Comparison of ENCODE assay signal across 1 cellular context in the genomic region with DNA sequence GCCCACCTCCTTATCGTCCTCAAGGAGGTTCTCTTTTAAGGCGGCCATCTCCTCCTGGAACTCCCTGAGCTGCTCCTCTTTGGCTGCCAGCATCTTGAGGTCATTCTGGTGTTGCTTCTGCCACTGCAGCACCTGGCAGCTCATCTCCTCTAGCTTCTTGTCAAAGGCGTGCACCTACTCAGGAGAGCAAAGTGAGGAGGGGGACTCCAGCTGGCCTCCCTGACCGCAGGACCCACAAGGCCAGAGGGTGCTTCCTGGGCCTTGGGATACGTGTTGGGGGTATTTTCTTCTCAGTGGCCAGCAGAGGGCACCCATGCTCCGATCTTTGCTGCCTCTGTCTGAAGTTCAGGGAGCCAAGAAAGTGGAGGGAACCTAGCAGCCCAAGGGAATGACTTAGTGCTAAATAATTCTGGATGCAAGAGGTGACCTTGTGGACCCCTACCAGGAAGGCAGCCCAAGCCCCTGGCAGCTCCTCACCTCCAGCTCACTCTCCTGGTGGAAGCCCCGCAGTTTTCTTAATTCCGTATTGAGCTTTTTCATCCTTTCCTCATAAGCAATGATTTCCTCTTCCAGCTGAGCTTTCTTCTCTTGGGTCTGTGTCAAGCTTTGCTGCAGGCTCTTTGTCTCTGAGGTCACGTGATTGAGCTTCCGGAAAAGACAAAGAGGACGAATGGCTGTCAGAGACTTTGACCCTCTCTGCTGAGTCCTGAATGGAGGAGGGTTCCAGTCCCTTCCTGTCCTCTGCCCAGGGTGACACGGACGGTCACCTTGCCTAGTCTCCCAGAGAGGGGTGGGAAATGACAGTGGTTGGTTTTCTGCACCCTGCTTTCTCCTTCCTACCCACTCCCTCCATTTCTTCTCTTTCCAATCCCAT.
TF ChIP-seq lines count a peak whose summit lies in the region.

No MANE protein-coding gene starts in this region.

TF ChIP-seq in HepG2, 621 proteins besides CTCF, POLR2A, EP300 and RAD21 (continued from another document and continues in another):
- TF ChIP-seq, protein P1, sequence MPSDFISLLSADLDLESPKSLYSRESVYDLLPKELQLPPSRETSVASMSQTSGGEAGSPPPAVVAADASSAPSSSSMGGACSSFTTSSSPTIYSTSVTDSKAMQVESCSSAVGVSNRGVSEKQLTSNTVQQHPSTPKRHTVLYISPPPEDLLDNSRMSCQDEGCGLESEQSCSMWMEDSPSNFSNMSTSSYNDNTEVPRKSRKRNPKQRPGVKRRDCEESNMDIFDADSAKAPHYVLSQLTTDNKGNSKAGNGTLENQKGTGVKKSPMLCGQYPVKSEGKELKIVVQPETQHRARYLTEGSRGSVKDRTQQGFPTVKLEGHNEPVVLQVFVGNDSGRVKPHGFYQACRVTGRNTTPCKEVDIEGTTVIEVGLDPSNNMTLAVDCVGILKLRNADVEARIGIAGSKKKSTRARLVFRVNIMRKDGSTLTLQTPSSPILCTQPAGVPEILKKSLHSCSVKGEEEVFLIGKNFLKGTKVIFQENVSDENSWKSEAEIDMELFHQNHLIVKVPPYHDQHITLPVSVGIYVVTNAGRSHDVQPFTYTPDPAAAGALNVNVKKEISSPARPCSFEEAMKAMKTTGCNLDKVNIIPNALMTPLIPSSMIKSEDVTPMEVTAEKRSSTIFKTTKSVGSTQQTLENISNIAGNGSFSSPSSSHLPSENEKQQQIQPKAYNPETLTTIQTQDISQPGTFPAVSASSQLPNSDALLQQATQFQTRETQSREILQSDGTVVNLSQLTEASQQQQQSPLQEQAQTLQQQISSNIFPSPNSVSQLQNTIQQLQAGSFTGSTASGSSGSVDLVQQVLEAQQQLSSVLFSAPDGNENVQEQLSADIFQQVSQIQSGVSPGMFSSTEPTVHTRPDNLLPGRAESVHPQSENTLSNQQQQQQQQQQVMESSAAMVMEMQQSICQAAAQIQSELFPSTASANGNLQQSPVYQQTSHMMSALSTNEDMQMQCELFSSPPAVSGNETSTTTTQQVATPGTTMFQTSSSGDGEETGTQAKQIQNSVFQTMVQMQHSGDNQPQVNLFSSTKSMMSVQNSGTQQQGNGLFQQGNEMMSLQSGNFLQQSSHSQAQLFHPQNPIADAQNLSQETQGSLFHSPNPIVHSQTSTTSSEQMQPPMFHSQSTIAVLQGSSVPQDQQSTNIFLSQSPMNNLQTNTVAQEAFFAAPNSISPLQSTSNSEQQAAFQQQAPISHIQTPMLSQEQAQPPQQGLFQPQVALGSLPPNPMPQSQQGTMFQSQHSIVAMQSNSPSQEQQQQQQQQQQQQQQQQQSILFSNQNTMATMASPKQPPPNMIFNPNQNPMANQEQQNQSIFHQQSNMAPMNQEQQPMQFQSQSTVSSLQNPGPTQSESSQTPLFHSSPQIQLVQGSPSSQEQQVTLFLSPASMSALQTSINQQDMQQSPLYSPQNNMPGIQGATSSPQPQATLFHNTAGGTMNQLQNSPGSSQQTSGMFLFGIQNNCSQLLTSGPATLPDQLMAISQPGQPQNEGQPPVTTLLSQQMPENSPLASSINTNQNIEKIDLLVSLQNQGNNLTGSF (CRISPR knock-in tag; IDR thresholded peaks at IDR 0.05), result no peak
- TF ChIP-seq U2AF2 (IDR thresholded peaks at IDR 0.05; ENCODE audit: low read depth, low read length) (no peak), ZFP36L2 (CRISPR knock-in tag; IDR thresholded peaks at IDR 0.05) (no peak), ZNF441 (CRISPR knock-in tag; IDR thresholded peaks at IDR 0.05; ENCODE audit: borderline replicate concordance) (0 out of 2 replicates have a peak, but pooled peaks have one; percentile 9), CBX5 (CRISPR knock-in tag; IDR thresholded peaks at IDR 0.05; ENCODE audit: borderline replicate concordance) (no peak), ZNF547 (CRISPR knock-in tag; IDR thresholded peaks at IDR 0.05) (peak; percentile 69), TCF7L2 (IDR thresholded peaks at IDR 0.05; ENCODE audit: low read depth, low read length) (no peak), NR2F2 (IDR thresholded peaks at IDR 0.05; ENCODE audit: borderline replicate concordance, low read depth) (no peak), ZFY (CRISPR knock-in tag; IDR thresholded peaks at IDR 0.05) (0 out of 2 replicates have a peak, but pooled peaks have one; percentile 37), PHF8 (CRISPR knock-in tag; IDR thresholded peaks at IDR 0.05) (0 out of 2 replicates have a peak, but pooled peaks have one; percentile 16), ATAD3A (CRISPR knock-in tag; IDR thresholded peaks at IDR 0.05) (no peak), ZNF335 (CRISPR knock-in tag; IDR thresholded peaks at IDR 0.05) (no peak), AKAP8 (CRISPR knock-in tag; IDR thresholded peaks at IDR 0.05) (0 out of 2 replicates have a peak, but pooled peaks have one; percentile 25), PCBP2 (optimal IDR thresholded peaks at IDR 0.05; ENCODE audit: low read depth, low read length, poor library complexity, severe bottlenecking) (no peak), ZNF230 (CRISPR knock-in tag; IDR thresholded peaks at IDR 0.05) (peak; percentile 43; the same call in 1 of the 2 replicates), JUN (CRISPR knock-in tag; IDR thresholded peaks at IDR 0.05) (no peak), TGIF2 (CRISPR knock-in tag; IDR thresholded peaks at IDR 0.05) (no peak), SSRP1 (CRISPR knock-in tag; IDR thresholded peaks at IDR 0.05) (no peak), ZBTB3 (CRISPR knock-in tag; IDR thresholded peaks at IDR 0.05; ENCODE audit: borderline replicate concordance, low read depth) (no peak), ZNF292 (CRISPR knock-in tag; IDR thresholded peaks at IDR 0.05; ENCODE audit: borderline replicate concordance, low read depth) (no peak), ZFP82 (CRISPR knock-in tag; IDR thresholded peaks at IDR 0.05; ENCODE audit: borderline replicate concordance) (no peak), ZNF605 (CRISPR knock-in tag; IDR thresholded peaks at IDR 0.05) (peak; percentile 76), ZNF333 (CRISPR knock-in tag; IDR thresholded peaks at IDR 0.05; ENCODE audit: borderline replicate concordance) (0 out of 2 replicates have a peak, but pooled peaks have one; percentile 16), FOXP1 (IDR thresholded peaks at IDR 0.05) (no peak), FOXP1 (CRISPR knock-in tag; IDR thresholded peaks at IDR 0.05) (no peak), ZNF703 (CRISPR knock-in tag; IDR thresholded peaks at IDR 0.05; ENCODE audit: borderline replicate concordance) (no peak), SCMH1 (CRISPR knock-in tag; IDR thresholded peaks at IDR 0.05; ENCODE audit: borderline replicate concordance) (no peak), NAIF1 (CRISPR knock-in tag; IDR thresholded peaks at IDR 0.05; ENCODE audit: borderline replicate concordance) (no peak), ZNF781 (CRISPR knock-in tag; IDR thresholded peaks at IDR 0.05; ENCODE audit: borderline replicate concordance, not compliant biosample characterization) (no peak), ZNF3 (CRISPR knock-in tag; IDR thresholded peaks at IDR 0.05) (no peak), SRSF9 (IDR thresholded peaks at IDR 0.05; ENCODE audit: borderline replicate concordance, insufficient read depth, low read depth, low read length, poor library complexity, severe bottlenecking) (no peak), KMT2A (CRISPR knock-in tag; IDR thresholded peaks at IDR 0.05) (no peak), SNAI1 (CRISPR knock-in tag; IDR thresholded peaks at IDR 0.05; ENCODE audit: borderline replicate concordance) (no peak), GATAD2A (CRISPR knock-in tag; IDR thresholded peaks at IDR 0.05) (no peak), FOXA3 (CRISPR knock-in tag; IDR thresholded peaks at IDR 0.05) (no peak)
- TF ChIP-seq, protein P2, sequence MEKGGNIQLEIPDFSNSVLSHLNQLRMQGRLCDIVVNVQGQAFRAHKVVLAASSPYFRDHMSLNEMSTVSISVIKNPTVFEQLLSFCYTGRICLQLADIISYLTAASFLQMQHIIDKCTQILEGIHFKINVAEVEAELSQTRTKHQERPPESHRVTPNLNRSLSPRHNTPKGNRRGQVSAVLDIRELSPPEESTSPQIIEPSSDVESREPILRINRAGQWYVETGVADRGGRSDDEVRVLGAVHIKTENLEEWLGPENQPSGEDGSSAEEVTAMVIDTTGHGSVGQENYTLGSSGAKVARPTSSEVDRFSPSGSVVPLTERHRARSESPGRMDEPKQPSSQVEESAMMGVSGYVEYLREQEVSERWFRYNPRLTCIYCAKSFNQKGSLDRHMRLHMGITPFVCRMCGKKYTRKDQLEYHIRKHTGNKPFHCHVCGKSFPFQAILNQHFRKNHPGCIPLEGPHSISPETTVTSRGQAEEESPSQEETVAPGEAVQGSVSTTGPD (CRISPR knock-in tag; IDR thresholded peaks at IDR 0.05), result no peak
- TF ChIP-seq, protein P3, sequence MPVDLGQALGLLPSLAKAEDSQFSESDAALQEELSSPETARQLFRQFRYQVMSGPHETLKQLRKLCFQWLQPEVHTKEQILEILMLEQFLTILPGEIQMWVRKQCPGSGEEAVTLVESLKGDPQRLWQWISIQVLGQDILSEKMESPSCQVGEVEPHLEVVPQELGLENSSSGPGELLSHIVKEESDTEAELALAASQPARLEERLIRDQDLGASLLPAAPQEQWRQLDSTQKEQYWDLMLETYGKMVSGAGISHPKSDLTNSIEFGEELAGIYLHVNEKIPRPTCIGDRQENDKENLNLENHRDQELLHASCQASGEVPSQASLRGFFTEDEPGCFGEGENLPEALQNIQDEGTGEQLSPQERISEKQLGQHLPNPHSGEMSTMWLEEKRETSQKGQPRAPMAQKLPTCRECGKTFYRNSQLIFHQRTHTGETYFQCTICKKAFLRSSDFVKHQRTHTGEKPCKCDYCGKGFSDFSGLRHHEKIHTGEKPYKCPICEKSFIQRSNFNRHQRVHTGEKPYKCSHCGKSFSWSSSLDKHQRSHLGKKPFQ (CRISPR knock-in tag; IDR thresholded peaks at IDR 0.05; ENCODE audit: insufficient replicate concordance), result no peak
- TF ChIP-seq, protein P4, sequence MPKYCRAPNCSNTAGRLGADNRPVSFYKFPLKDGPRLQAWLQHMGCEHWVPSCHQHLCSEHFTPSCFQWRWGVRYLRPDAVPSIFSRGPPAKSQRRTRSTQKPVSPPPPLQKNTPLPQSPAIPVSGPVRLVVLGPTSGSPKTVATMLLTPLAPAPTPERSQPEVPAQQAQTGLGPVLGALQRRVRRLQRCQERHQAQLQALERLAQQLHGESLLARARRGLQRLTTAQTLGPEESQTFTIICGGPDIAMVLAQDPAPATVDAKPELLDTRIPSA (CRISPR knock-in tag; IDR thresholded peaks at IDR 0.05; ENCODE audit: borderline replicate concordance), result no peak
- TF ChIP-seq, protein P5, sequence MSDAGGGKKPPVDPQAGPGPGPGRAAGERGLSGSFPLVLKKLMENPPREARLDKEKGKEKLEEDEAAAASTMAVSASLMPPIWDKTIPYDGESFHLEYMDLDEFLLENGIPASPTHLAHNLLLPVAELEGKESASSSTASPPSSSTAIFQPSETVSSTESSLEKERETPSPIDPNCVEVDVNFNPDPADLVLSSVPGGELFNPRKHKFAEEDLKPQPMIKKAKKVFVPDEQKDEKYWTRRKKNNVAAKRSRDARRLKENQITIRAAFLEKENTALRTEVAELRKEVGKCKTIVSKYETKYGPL (CRISPR knock-in tag; IDR thresholded peaks at IDR 0.05), result no peak
- TF ChIP-seq, protein P6, sequence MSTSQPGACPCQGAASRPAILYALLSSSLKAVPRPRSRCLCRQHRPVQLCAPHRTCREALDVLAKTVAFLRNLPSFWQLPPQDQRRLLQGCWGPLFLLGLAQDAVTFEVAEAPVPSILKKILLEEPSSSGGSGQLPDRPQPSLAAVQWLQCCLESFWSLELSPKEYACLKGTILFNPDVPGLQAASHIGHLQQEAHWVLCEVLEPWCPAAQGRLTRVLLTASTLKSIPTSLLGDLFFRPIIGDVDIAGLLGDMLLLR (CRISPR knock-in tag; IDR thresholded peaks at IDR 0.05), result peak; percentile 46; the same call in 1 of the 2 replicates
- TF ChIP-seq, protein P7, sequence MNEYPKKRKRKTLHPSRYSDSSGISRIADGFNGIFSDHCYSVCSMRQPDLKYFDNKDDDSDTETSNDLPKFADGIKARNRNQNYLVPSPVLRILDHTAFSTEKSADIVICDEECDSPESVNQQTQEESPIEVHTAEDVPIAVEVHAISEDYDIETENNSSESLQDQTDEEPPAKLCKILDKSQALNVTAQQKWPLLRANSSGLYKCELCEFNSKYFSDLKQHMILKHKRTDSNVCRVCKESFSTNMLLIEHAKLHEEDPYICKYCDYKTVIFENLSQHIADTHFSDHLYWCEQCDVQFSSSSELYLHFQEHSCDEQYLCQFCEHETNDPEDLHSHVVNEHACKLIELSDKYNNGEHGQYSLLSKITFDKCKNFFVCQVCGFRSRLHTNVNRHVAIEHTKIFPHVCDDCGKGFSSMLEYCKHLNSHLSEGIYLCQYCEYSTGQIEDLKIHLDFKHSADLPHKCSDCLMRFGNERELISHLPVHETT (CRISPR knock-in tag; conservative IDR thresholded peaks at IDR 0.05), result no peak
- TF ChIP-seq, protein P8, sequence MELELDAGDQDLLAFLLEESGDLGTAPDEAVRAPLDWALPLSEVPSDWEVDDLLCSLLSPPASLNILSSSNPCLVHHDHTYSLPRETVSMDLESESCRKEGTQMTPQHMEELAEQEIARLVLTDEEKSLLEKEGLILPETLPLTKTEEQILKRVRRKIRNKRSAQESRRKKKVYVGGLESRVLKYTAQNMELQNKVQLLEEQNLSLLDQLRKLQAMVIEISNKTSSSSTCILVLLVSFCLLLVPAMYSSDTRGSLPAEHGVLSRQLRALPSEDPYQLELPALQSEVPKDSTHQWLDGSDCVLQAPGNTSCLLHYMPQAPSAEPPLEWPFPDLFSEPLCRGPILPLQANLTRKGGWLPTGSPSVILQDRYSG (CRISPR knock-in tag; IDR thresholded peaks at IDR 0.05), result no peak
- TF ChIP-seq, protein P9, sequence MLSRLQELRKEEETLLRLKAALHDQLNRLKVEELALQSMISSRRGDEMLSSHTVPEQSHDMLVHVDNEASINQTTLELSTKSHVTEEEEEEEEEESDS (CRISPR knock-in tag; IDR thresholded peaks at IDR 0.05; ENCODE audit: borderline replicate concordance), result no peak
